ENCODE assay signal across 1 cellular context in the genomic region with DNA sequence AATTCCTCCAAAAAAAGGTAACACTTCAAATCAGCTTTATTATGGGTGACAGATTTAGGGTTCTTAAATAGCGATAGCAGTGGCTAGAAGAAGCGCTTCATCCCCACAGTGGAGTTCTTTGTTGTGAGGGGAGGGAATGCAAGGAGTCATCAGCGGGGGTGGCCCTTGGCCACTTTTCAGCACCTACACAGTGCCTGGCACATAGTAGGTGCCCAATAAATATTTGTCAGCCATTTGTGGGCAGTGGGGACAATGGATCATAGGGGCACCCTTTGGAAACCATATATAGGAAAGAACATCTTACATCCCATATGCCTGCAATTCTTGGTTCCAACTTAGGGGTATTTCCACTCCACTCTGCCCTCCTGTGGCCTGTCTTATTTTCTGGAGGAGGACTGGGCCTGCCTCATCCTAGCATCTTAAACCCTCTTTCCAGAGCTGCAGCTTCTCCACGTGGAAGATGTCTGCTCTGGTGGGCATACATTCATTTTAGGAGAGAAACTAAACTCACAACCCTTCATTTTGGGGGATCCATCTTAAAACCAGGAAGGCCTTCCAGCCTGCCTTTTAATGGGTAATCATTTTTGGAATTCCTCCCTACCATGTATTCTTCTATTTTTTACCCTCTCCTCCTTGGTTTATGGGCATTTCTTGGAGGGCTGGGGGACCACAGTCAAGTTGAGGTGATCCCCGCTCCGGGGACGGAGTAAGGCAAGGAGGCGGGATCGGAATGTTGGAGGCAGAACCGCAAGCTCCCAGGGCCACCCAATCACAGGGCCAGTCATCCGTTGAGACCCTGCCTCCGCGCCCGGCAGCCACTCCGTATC.
TF ChIP-seq lines count a peak whose summit lies in the region.

No MANE protein-coding gene starts in this region.

TF ChIP-seq in HepG2, 621 proteins besides CTCF, POLR2A, EP300 and RAD21 (continued from another document):
- TF ChIP-seq, protein P1, sequence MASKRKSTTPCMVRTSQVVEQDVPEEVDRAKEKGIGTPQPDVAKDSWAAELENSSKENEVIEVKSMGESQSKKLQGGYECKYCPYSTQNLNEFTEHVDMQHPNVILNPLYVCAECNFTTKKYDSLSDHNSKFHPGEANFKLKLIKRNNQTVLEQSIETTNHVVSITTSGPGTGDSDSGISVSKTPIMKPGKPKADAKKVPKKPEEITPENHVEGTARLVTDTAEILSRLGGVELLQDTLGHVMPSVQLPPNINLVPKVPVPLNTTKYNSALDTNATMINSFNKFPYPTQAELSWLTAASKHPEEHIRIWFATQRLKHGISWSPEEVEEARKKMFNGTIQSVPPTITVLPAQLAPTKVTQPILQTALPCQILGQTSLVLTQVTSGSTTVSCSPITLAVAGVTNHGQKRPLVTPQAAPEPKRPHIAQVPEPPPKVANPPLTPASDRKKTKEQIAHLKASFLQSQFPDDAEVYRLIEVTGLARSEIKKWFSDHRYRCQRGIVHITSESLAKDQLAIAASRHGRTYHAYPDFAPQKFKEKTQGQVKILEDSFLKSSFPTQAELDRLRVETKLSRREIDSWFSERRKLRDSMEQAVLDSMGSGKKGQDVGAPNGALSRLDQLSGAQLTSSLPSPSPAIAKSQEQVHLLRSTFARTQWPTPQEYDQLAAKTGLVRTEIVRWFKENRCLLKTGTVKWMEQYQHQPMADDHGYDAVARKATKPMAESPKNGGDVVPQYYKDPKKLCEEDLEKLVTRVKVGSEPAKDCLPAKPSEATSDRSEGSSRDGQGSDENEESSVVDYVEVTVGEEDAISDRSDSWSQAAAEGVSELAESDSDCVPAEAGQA (IDR thresholded peaks at IDR 0.05; ENCODE audit: low read depth), result no peak
- TF ChIP-seq, protein P1 (CRISPR knock-in tag; IDR thresholded peaks at IDR 0.05; ENCODE audit: borderline replicate concordance), result no peak
- TF ChIP-seq ZNF879 (CRISPR knock-in tag; IDR thresholded peaks at IDR 0.05) (no peak), ZNF136 (CRISPR knock-in tag; IDR thresholded peaks at IDR 0.05; ENCODE audit: low read depth) (no peak), YEATS2 (CRISPR knock-in tag; IDR thresholded peaks at IDR 0.05; ENCODE audit: borderline replicate concordance) (no peak), HOXA5 (CRISPR knock-in tag; IDR thresholded peaks at IDR 0.05) (no peak), NR2F1 (CRISPR knock-in tag; IDR thresholded peaks at IDR 0.05) (no peak)
- TF ChIP-seq, protein P2, sequence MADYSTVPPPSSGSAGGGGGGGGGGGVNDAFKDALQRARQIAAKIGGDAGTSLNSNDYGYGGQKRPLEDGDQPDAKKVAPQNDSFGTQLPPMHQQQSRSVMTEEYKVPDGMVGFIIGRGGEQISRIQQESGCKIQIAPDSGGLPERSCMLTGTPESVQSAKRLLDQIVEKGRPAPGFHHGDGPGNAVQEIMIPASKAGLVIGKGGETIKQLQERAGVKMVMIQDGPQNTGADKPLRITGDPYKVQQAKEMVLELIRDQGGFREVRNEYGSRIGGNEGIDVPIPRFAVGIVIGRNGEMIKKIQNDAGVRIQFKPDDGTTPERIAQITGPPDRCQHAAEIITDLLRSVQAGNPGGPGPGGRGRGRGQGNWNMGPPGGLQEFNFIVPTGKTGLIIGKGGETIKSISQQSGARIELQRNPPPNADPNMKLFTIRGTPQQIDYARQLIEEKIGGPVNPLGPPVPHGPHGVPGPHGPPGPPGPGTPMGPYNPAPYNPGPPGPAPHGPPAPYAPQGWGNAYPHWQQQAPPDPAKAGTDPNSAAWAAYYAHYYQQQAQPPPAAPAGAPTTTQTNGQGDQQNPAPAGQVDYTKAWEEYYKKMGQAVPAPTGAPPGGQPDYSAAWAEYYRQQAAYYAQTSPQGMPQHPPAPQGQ (CRISPR knock-in tag; IDR thresholded peaks at IDR 0.05; ENCODE audit: borderline replicate concordance), result 0 out of 2 replicates have a peak, but pooled peaks have one; percentile 66
- TF ChIP-seq, protein P3, sequence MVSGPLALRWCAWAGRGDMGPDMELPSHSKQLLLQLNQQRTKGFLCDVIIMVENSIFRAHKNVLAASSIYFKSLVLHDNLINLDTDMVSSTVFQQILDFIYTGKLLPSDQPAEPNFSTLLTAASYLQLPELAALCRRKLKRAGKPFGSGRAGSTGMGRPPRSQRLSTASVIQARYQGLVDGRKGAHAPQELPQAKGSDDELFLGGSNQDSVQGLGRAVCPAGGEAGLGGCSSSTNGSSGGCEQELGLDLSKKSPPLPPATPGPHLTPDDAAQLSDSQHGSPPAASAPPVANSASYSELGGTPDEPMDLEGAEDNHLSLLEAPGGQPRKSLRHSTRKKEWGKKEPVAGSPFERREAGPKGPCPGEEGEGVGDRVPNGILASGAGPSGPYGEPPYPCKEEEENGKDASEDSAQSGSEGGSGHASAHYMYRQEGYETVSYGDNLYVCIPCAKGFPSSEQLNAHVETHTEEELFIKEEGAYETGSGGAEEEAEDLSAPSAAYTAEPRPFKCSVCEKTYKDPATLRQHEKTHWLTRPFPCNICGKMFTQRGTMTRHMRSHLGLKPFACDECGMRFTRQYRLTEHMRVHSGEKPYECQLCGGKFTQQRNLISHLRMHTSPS (CRISPR knock-in tag; IDR thresholded peaks at IDR 0.05; ENCODE audit: low read depth), result no peak; the same call in 1 of the 2 replicates
